In genomic region chr11:11533751-11534150, GRCh38 we compare ENCODE assay signal across 26 cellular contexts.
A peak's percentile ranks its signal among the peaks of the same experiment; 100 is the strongest.
DNase-seq lines count a peak whose midpoint lies in the region; ATAC-seq, FAIRE-seq and TF ChIP-seq lines count a peak whose summit lies in the region.
"Had no signal": no experiment of that assay in that cellular context is flagged by ENCODE, and none has a peak within 500 bp of the region (broad histone marks: within the 10 kb centered on the region; RNA-seq: fewer than 3 reads in every experiment).

No MANE protein-coding gene starts in this region.

- no peak overlapping the region for H4K5ac ChIP-seq in H1 (ENCODE audit: insufficient read length, low read depth, low read length)

- no peak overlapping the region for H2BK120ac ChIP-seq in H1 (replicated peaks; ENCODE audit: low read depth, low read length)

- no peak overlapping the region for H4K8ac ChIP-seq in H1 (ENCODE audit: extremely low read depth, insufficient read depth, low read length)

- peak overlapping the region; percentile 29 for H3K4ac ChIP-seq in H1 (replicated peaks; ENCODE audit: insufficient read length, low read depth, low read length)

- TF ChIP-seq EP300 in H1 (IDR thresholded peaks at IDR 0.05; ENCODE audit: borderline replicate concordance in 1 of 2, low read depth in 2 of 2, low read length in 2 of 2): no peak
- TF ChIP-seq EP300 in suprapubic skin (IDR thresholded peaks at IDR 0.05): no peak

- no peaks in the 10 kb centered on the region; the same call in 1 of the 2 replicates for H3K23me2 ChIP-seq in H1 (ENCODE audit: low read depth, low read length)

- 83% methylated on average over 7 of the region's 7 CpGs; no CpG with 5 or more reads in 1 of the 2 experiments for WGBS in H1 (ENCODE audit: extremely low coverage in 1 of 2, insufficient coverage in 1 of 2, insufficient read length in 1 of 2, insufficient replicate concordance in 2 of 2, low coverage in 1 of 2, low lambda C conversion rate in 2 of 2, missing lambda C conversion rate in 1 of 2), 2 experiments
- 80% methylated on average over 7 of the region's 7 CpGs for WGBS in suprapubic skin

- H3K36me3 ChIP-seq in H1 (ENCODE audit: control insufficient read depth in 2 of 4, insufficient read depth in 4 of 4, low read length in 3 of 4): no peaks in the 10 kb centered on the region
- H3K36me3 ChIP-seq in suprapubic skin: no peaks in the 10 kb centered on the region
- no peaks in the 10 kb centered on the region for H3K36me3 ChIP-seq in mucosa of descending colon (ENCODE audit: low read depth)
- H3K36me3 ChIP-seq: transverse colon had no signal

- no peak overlapping the region for H2AFZ ChIP-seq in H1 (ENCODE audit: low read length)

- H3K9me3 ChIP-seq in H1 (ENCODE audit: insufficient read depth in 2 of 2, low read depth in 1 of 2, low read length in 1 of 2): no peaks in the 10 kb centered on the region
- H3K9me3 ChIP-seq in suprapubic skin: no peaks in the 10 kb centered on the region
- no peaks in the 10 kb centered on the region for H3K9me3 ChIP-seq in mucosa of descending colon
- H3K9me3 ChIP-seq: transverse colon had no signal

- no peaks in the 10 kb centered on the region for H3K27me3 ChIP-seq in H1 (replicated peaks in 1 of 4; ENCODE audit: control insufficient read depth in 3 of 4, extremely low read depth in 1 of 4, insufficient read depth in 3 of 4, low read length in 3 of 4)
- no peaks in the 10 kb centered on the region for H3K27me3 ChIP-seq in suprapubic skin
- H3K27me3 ChIP-seq: transverse colon had no signal

- H3K4me1 ChIP-seq in H1 (replicated peaks in 1 of 4; ENCODE audit: control insufficient read depth in 3 of 4, insufficient read depth in 4 of 4, low read length in 3 of 4) (peaks cover 0 to 7% (median 0%) of the 10 kb centered on the region in 4 experiments; a peak in 1 of 7 replicates), suprapubic skin (peaks cover 33% of the 10 kb centered on the region), mucosa of descending colon (ENCODE audit: low read depth) (no peaks in the 10 kb centered on the region)

- TF ChIP-seq POLR2A in H1 (IDR thresholded peaks at IDR 0.05; ENCODE audit: control extremely low read depth in 1 of 2, low read depth in 2 of 2, low read length in 2 of 2) (no peak), suprapubic skin (IDR thresholded peaks at IDR 0.05) (no peak)

- in situ Hi-C loops in G401 (cut with HindIII; ENCODE audit: low sequenced_read_pairs): no loop called here

- no peak overlapping the region for H3K4me2 ChIP-seq in H1 (ENCODE audit: insufficient read depth in 1 of 2, low read depth in 2 of 2, low read length in 2 of 2)

- H3K79me1 ChIP-seq in H1 (ENCODE audit: low read depth, low read length): no peaks in the 10 kb centered on the region

- no peak overlapping the region for H4K91ac ChIP-seq in H1 (replicated peaks; ENCODE audit: insufficient read length, low read length)

- ATAC-seq in HG03520 (IDR thresholded peaks at IDR 0.05; ENCODE audit: unreplicated experiment): no peak
- ATAC-seq in mucosa of descending colon: no peak
- ATAC-seq: activated CD8-positive, alpha-beta T cell treated with anti-CD3 and anti-CD28 coated beads for 36 hours; stimulated activated naive CD8-positive, alpha-beta T cell treated with anti-CD3 and anti-CD28 coated beads, Interleukin-15, amount 100 ng/mL, for 72 hours; T-helper 17 cell had no signal

- CTCF ChIA-PET in H1 (lab: Charles Lee; ENCODE audit: partially characterized antibody): interaction anchor here (0.8 to 1.1 kb wide), 2 partner anchors 9 to 10 kb away, joined by 3 read pairs; no protein-coding TSS in a partner anchor

- no peak for TF ChIP-seq CTCF in H1 (IDR thresholded peaks at IDR 0.05; ENCODE audit: control extremely low read depth in 1 of 3, insufficient read depth in 1 of 3, low read depth in 1 of 3, low read length in 3 of 3)
- no peak for TF ChIP-seq CTCF in suprapubic skin (IDR thresholded peaks at IDR 0.05)
- no peak for TF ChIP-seq CTCF in mucosa of descending colon (IDR thresholded peaks at IDR 0.05)

- H3K23ac ChIP-seq in H1 (ENCODE audit: insufficient read length): no peak overlapping the region

- H3K18ac ChIP-seq in H1 (ENCODE audit: extremely low read depth, low read length): no peak overlapping the region

- no peak for TF ChIP-seq RAD21 in H1 (IDR thresholded peaks at IDR 0.05 in 1 of 2, conservative IDR thresholded peaks at IDR 0.05 in 1 of 2; ENCODE audit: low read depth in 2 of 2, low read length in 2 of 2)

- H3K9ac ChIP-seq in H1 (replicated peaks in 1 of 4; ENCODE audit: extremely low read depth in 1 of 4, low read depth in 3 of 4, low read length in 3 of 4): no peak overlapping the region

- H2BK20ac ChIP-seq in H1 (ENCODE audit: low read length): no peak overlapping the region

- DNase-seq in NCI-H146 (lab: John Stamatoyannopoulos, UW) (peak; percentile 16), NCI-H146 treated with DMSO at 0.1 percent for 48 hours (lab: John Stamatoyannopoulos, UW; ENCODE audit: unreplicated experiment) (no peak), G401 (ENCODE audit: low spot score) (peak; percentile 52), NCI-H2171 treated with DMSO at 0.1 percent for 48 hours (lab: John Stamatoyannopoulos, UW) (peak; percentile 92), H1 (ENCODE audit: low read depth in 1 of 2, low spot score in 2 of 2) (no peak), suprapubic skin (ENCODE audit: low spot score in 2 of 2) (no peak), mucosa of descending colon (no peak)
- DNase-seq: 8988T; activated CD4-positive, alpha-beta T cell treated with anti-CD3 and anti-CD28 coated beads for 1 hour; activated CD8-positive, alpha-beta T cell treated with anti-CD3 and anti-CD28 coated beads for 36 hours; activated effector memory CD4-positive, alpha-beta T cell treated with Interleukin-2 at 50 U/mL for 16 hours; activated naive CD8-positive, alpha-beta T cell treated with anti-CD3 and anti-CD28 coated beads for 36 hours; activated T-cell treated with anti-CD3 and anti-CD28 coated beads for 4 hours; CD4-positive, alpha-beta memory T cell; DMS79 treated with DMSO at 0.1 percent for 48 hours; H7; Kasumi-1; kidney glomerular epithelial cell; mammary epithelial cell; RPMI8226; stimulated activated naive CD8-positive, alpha-beta T cell treated with anti-CD3 and anti-CD28 coated beads, Interleukin-15, amount 100 ng/mL, for 72 hours; T-helper 17 cell; transverse colon had no signal

- H2BK5ac ChIP-seq in H1 (ENCODE audit: low read depth, low read length): no peak overlapping the region

- H3K14ac ChIP-seq in H1 (ENCODE audit: insufficient read length): no peak overlapping the region

- no peak for FAIRE-seq in H1 (lab: Jason Lieb, UNC)

- H2AK5ac ChIP-seq in H1 (ENCODE audit: low read depth, low read length): no peak overlapping the region

- no peak overlapping the region for H3K27ac ChIP-seq in H1 (ENCODE audit: low read depth, low read length)
- H3K27ac ChIP-seq in suprapubic skin: no peak overlapping the region
- H3K27ac ChIP-seq: HL-60, SK-N-MC, transverse colon had no signal

- intact Hi-C loops in mucosa of descending colon (cut with DNase I, micrococcal nuclease): no loop called here

- H3K79me2 ChIP-seq in H1 (ENCODE audit: control insufficient read depth in 1 of 2, insufficient read depth in 2 of 2, low read length in 2 of 2): no peaks in the 10 kb centered on the region

- no peaks in the 10 kb centered on the region for H4K20me1 ChIP-seq in H1 (replicated peaks in 1 of 2; ENCODE audit: control insufficient read depth in 1 of 2, insufficient read depth in 2 of 2, low read length in 2 of 2)

- H2BK15ac ChIP-seq in H1 (ENCODE audit: low read length): no peak overlapping the region

- H3K56ac ChIP-seq in H1 (replicated peaks; ENCODE audit: insufficient read length, low read depth, low read length): no peak overlapping the region

- POLR2A ChIA-PET in H1 (lab: Charles Lee; ENCODE audit: partially characterized antibody): no interaction called here

- no peak overlapping the region for H3K4me3 ChIP-seq in H1 (ENCODE audit: extremely low read depth in 1 of 4, insufficient read depth in 2 of 4, low read depth in 3 of 4, low read length in 4 of 4)
- H3K4me3 ChIP-seq in suprapubic skin: no peak overlapping the region
- no peak overlapping the region for H3K4me3 ChIP-seq in mucosa of descending colon
- H3K4me3 ChIP-seq: SK-N-MC, transverse colon had no signal

- no peak overlapping the region for H2BK12ac ChIP-seq in H1 (ENCODE audit: low read depth, low read length)

TF ChIP-seq in H1, 55 proteins besides CTCF, POLR2A, EP300 and RAD21:
- no peak for TF ChIP-seq CHD1 (IDR thresholded peaks at IDR 0.05; ENCODE audit: low read depth, low read length)

Comparison
In these comparisons a context has a peak if more than half of its experiments do, and no peak if none do; other contexts are left out.
1. DNase-seq: peak in NCI-H146 (single experiment), G401 (single experiment) and NCI-H2171 treated with DMSO at 0.1 percent for 48 hours (single experiment); none in NCI-H146 treated with DMSO at 0.1 percent for 48 hours (single experiment), H1 (0 of 2), suprapubic skin (0 of 2) and mucosa of descending colon (0 of 3).